ENCODE assay signal across 1 cellular context in the genomic region with DNA sequence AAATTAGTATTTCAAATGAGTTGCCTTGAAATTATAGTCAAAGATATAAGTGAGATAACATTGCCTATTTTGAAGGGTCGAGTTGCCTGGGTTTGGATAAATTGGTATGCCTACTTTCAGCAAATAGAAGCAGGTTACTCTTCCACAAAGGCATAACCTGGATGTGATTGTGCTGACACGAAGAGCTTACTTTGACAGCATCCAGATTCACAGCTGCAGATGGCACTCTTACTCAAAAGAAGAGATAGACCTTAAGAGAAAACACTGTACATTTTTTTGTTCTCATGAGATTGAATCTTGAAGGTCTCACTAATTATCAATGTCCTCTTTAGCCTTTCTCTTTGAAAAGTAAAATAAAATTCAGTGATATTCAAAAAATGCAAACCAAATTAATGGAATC.
TF ChIP-seq lines count a peak whose summit lies in the region.

No MANE protein-coding gene starts in this region.

TF ChIP-seq in neural cell, 6 proteins besides CTCF, POLR2A, EP300 and RAD21 (continued from another document):
- TF ChIP-seq MXI1 (conservative IDR thresholded peaks at IDR 0.05; ENCODE audit: poor library complexity, severe bottlenecking): no peak
- TF ChIP-seq SMC3 (conservative IDR thresholded peaks at IDR 0.05; ENCODE audit: poor library complexity): no peak
